7 cellular contexts compared by ENCODE assay signal in genomic region chr3:71397046-71397445, GRCh38.
DNase-seq lines count a peak whose midpoint lies in the region; ATAC-seq and TF ChIP-seq lines count a peak whose summit lies in the region.

No MANE protein-coding gene starts in this region.

- peak; percentile 59 for TF ChIP-seq CTCF in DOHH2 (IDR thresholded peaks at IDR 0.05; ENCODE audit: low read depth, low read length, poor library complexity, severe bottlenecking)
- TF ChIP-seq CTCF in ascending aorta (IDR thresholded peaks at IDR 0.05) = peak; percentile 42 to 67 (median 59)

- H3K4me1 ChIP-seq in DOHH2 (ENCODE audit: control insufficient read depth, low read length) (peaks cover 86% of the 10 kb centered on the region), ascending aorta (peaks cover 0 to 18% of the 10 kb centered on the region in 2 donors)

- no peaks in the 10 kb centered on the region for H3K9me3 ChIP-seq in DOHH2 (ENCODE audit: control insufficient read depth, insufficient read depth, low read length)
- no peaks in the 10 kb centered on the region for H3K9me3 ChIP-seq in ascending aorta

- peaks cover 88% of the 10 kb centered on the region for H3K79me2 ChIP-seq in DOHH2 (ENCODE audit: control insufficient read depth, low read length)

- H4K20me1 ChIP-seq in DOHH2 (ENCODE audit: control insufficient read depth, insufficient read depth, low read depth, low read length) = no peaks in the 10 kb centered on the region; the same call in 1 of the 2 replicates

- peak; percentile 58 for ATAC-seq in left lobe of liver

- DNase-seq in KBM-7 (peak; percentile 57), ascending aorta (ENCODE audit: low spot score in 2 of 2) (no peak), left lobe of liver (ENCODE audit: low spot score) (no peak), middle frontal gyrus (ENCODE audit: extremely low spot score, low spot score) (no peak), epidermal melanocyte (ENCODE audit: insufficient read length, low spot score) (no peak)
- DNase-seq in effector CD8-positive, alpha-beta T cell (lab: John Stamatoyannopoulos, UW) = no peak

- no peaks in the 10 kb centered on the region for H3K36me3 ChIP-seq in DOHH2 (ENCODE audit: control insufficient read depth, low read length)
- H3K36me3 ChIP-seq in ascending aorta = no peaks in the 10 kb centered on the region

- H3K27me3 ChIP-seq in DOHH2 (ENCODE audit: control insufficient read depth, low read length) = no peaks in the 10 kb centered on the region
- no peaks in the 10 kb centered on the region for H3K27me3 ChIP-seq in ascending aorta

- no peak overlapping the region for H3K27ac ChIP-seq in DOHH2 (ENCODE audit: low read depth, low read length)
- no peak overlapping the region for H3K27ac ChIP-seq in ascending aorta

- in situ Hi-C loops in KBM-7 (cut with MboI; ENCODE audit: low pct_unique_long_range_greater_than_20kb, low sequenced_read_pairs) = no loop called here

- peak overlapping the region; percentile 51 for H3K4me2 ChIP-seq in DOHH2 (ENCODE audit: low read length)

- H3K4me3 ChIP-seq in DOHH2 (ENCODE audit: low read length) = no peak overlapping the region; the same call in 1 of the 2 replicates
- H3K4me3 ChIP-seq in ascending aorta = no peak overlapping the region

- intact Hi-C loops in ascending aorta (cut with DNase I) = no loop called here

- H3K9me2 ChIP-seq in DOHH2 (replicated peaks; ENCODE audit: control insufficient read depth, low read length) = no peaks in the 10 kb centered on the region

- H3F3A ChIP-seq in DOHH2 (ENCODE audit: control insufficient read depth, insufficient read depth) = peaks cover 9% of the 10 kb centered on the region
